In the genomic region with DNA sequence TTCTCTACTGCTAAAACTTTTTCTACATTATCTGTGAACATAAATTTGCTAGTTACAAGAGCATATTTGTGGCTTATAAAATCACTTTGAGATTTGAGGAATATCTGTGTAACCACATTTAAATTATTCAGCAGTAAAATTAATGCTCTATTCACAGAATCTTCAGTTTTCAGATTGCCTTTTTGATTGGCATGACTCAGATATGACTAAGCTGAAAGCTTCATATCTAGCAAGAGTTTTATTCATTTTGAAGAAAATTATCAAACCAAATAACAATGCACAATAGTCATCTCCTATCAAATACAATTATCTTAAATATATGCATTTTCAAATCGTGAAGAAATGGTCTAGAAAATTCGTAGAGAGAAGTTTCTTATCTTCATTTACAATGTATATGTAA, we compare ENCODE assay signal across 21 cellular contexts.
"Had no signal": no experiment of that assay in that cellular context is flagged by ENCODE, and none has a peak within 500 bp of the region (broad histone marks: within the 10 kb centered on the region; RNA-seq: fewer than 3 reads in every experiment).

No MANE protein-coding gene starts in this region.

- H3K4me1 Mint-ChIP-seq: neural progenitor cell had no signal

- H3K9me3 Mint-ChIP-seq: neural progenitor cell had no signal

- H3K9ac ChIP-seq: neural progenitor cell had no signal

- H3K27me3 ChIP-seq: esophagus squamous epithelium, hepatocyte, neural progenitor cell, ovary, stomach, transverse colon had no signal

- H3K79me2 ChIP-seq: hepatocyte had no signal

- H3K4me3 ChIP-seq: esophagus squamous epithelium, hepatocyte, lung, neural progenitor cell, ovary, stomach, thoracic aorta, transverse colon had no signal

- H3K36me3 Mint-ChIP-seq: natural killer cell treated with Interleukin-12 subunit alpha and Interleukin-12 subunit beta and Interleukin-15 and Interleukin-18, amount 100 ng/mL, for 72 hours; neural progenitor cell had no signal

- H3K4me3 Mint-ChIP-seq: dendritic cell treated with granulocyte-macrophage colony-stimulating factor and Interleukin-4, amounts not matched to agents 40 ng/mL and 50 ng/mL, for 4 days; natural killer cell treated with Interleukin-12 subunit alpha and Interleukin-12 subunit beta and Interleukin-15 and Interleukin-18, amount 100 ng/mL, for 72 hours; neural progenitor cell had no signal

- H3K36me3 ChIP-seq: esophagus squamous epithelium, neural progenitor cell, ovary, stomach, thoracic aorta, transverse colon had no signal

- ATAC-seq: left cardiac atrium; left ventricle myocardium superior; natural killer cell treated with Interleukin-12 subunit alpha and Interleukin-12 subunit beta and Interleukin-15 and Interleukin-18, amount 100 ng/mL, for 72 hours; right cardiac atrium had no signal

- DNase-seq: esophagus squamous epithelium; kidney; left cardiac atrium; left ventricle myocardium superior; mesenchymal stem cell; midbrain; nucleus accumbens; ovary; right cardiac atrium; small intestine; stimulated activated CD4-positive, alpha-beta T cell treated with anti-CD3 and anti-CD28 coated beads, Interleukin-12 subunit alpha, Interleukin-12 subunit beta, amount 100 ng/mL, for 4 hours; stimulated activated naive CD4-positive, alpha-beta T cell; stomach; substantia nigra; transverse colon had no signal

- FAIRE-seq: kidney, small intestine had no signal

- H2AFZ ChIP-seq: hepatocyte, neural progenitor cell had no signal

- H3K27me3 Mint-ChIP-seq: dendritic cell treated with granulocyte-macrophage colony-stimulating factor and Interleukin-4, amounts not matched to agents 40 ng/mL and 50 ng/mL, for 4 days; natural killer cell treated with Interleukin-12 subunit alpha and Interleukin-12 subunit beta and Interleukin-15 and Interleukin-18, amount 100 ng/mL, for 72 hours had no signal

- H3K4me2 ChIP-seq: hepatocyte, neural progenitor cell had no signal

- H3K9me3 ChIP-seq: esophagus squamous epithelium, ovary, stomach, thoracic aorta, transverse colon had no signal

- H3K4me1 ChIP-seq: esophagus squamous epithelium, neural progenitor cell, stomach, transverse colon had no signal

- H3K27ac ChIP-seq: esophagus squamous epithelium, hepatocyte, neural progenitor cell, ovary, stomach, thoracic aorta, transverse colon had no signal

- H3K27ac Mint-ChIP-seq: dendritic cell treated with granulocyte-macrophage colony-stimulating factor and Interleukin-4, amounts not matched to agents 40 ng/mL and 50 ng/mL, for 4 days; natural killer cell treated with Interleukin-12 subunit alpha and Interleukin-12 subunit beta and Interleukin-15 and Interleukin-18, amount 100 ng/mL, for 72 hours; neural progenitor cell had no signal
